Comparison of ENCODE assay signal across 8 cellular contexts in the genomic region with DNA sequence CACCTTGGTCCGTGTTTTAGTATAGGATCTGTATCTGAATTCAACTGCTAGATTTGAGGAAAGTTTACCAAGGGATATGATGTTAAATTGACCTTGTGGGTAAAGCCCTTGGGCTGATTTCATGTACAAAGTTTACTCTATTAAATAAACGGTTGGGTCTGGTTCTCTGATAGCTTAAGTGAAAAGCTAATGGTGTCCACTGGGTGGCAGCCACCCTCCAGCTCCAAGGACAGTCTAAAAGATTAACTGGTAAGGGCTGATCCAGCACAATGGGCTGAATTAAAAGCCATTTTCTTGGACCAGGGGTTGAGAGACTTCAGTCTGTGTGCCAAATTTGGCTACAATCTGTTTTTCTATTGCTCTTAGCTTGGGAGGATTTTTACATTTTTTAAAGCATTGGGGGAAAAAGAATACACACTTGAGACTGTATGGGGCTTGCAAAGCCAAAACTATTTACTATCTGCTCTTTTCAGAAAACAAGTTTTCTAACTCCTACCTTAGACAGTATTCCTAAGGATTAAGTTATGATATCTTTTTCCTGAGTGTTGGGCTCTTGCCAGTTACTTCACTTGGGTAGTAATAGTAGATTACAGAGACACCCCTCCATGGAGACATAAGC.
DNase-seq lines count a peak whose midpoint lies in the region; TF ChIP-seq lines count a peak whose summit lies in the region.

No MANE protein-coding gene starts in this region.

- H3K9me3 Mint-ChIP-seq in activated naive CD4-positive, alpha-beta T cell treated with anti-CD3 and anti-CD28 coated beads for 36 hours, result no peaks in the 10 kb centered on the region
- H3K9me3 Mint-ChIP-seq in glutamatergic neuron (ENCODE audit: unreplicated experiment), result no peaks in the 10 kb centered on the region

- H3K27ac ChIP-seq in prostate gland, result no peak overlapping the region

- H3K9me3 ChIP-seq in HAP-1, result no peaks in the 10 kb centered on the region; the same call in 1 of the 2 replicates
- H3K9me3 ChIP-seq in prostate gland, result no peaks in the 10 kb centered on the region

- TF ChIP-seq POLR2A in prostate gland (IDR thresholded peaks at IDR 0.05), result no peak

- peaks cover 2% of the 10 kb centered on the region for H3K4me1 Mint-ChIP-seq in activated naive CD4-positive, alpha-beta T cell treated with anti-CD3 and anti-CD28 coated beads for 36 hours (ENCODE audit: low read depth)
- no peaks in the 10 kb centered on the region for H3K4me1 Mint-ChIP-seq in glutamatergic neuron (ENCODE audit: low read depth, unreplicated experiment)

- H3K36me3 ChIP-seq in HAP-1 (replicated peaks), result no peaks in the 10 kb centered on the region
- no peaks in the 10 kb centered on the region for H3K36me3 ChIP-seq in prostate gland

- WGBS in prostate gland, result 14% methylated on average over 2 of the region's 2 CpGs

- DNase-seq in Daoy (ENCODE audit: low read depth), result peak; percentile 53
- peak; percentile 56 to 78 for DNase-seq in HAP-1 (ENCODE audit: low spot score in 2 of 2)
- DNase-seq in NCI-H345 treated with DMSO at 0.1 percent for 48 hours (lab: John Stamatoyannopoulos, UW; ENCODE audit: unreplicated experiment), result peak; percentile 25
- peak; percentile 64 for DNase-seq in activated naive CD4-positive, alpha-beta T cell treated with anti-CD3 and anti-CD28 coated beads for 36 hours
- DNase-seq in glutamatergic neuron, result peak; percentile 64
- peak; percentile 15 for DNase-seq in prostate gland (ENCODE audit: low spot score)
- no peak for DNase-seq in ureter (ENCODE audit: low spot score)
- DNase-seq in NCI-H1436 (lab: John Stamatoyannopoulos, UW), result no peak

- H3K4me3 Mint-ChIP-seq in activated naive CD4-positive, alpha-beta T cell treated with anti-CD3 and anti-CD28 coated beads for 36 hours, result no peak overlapping the region
- H3K4me3 Mint-ChIP-seq in glutamatergic neuron (ENCODE audit: unreplicated experiment), result no peak overlapping the region

- CTCF ChIA-PET in activated naive CD4-positive, alpha-beta T cell treated with anti-CD3 and anti-CD28 coated beads for 36 hours (lab: Charles Lee), result interaction anchor here (0.5 to 1.9 kb wide), 8 partner anchors 15 to 492 kb away, joined by 3 to 9 read pairs (median 4); no protein-coding TSS in a partner anchor

- intact Hi-C loops in activated naive CD4-positive, alpha-beta T cell treated with anti-CD3 and anti-CD28 coated beads for 36 hours (cut with micrococcal nuclease), result loop anchor here (1.0 to 5.0 kb wide), 4 partner anchors 117 to 661 kb away; partner anchors contain the start of gene GPHN
- intact Hi-C loops in prostate gland (cut with DNase I), result loop anchor here (10.0 kb wide), 1 partner anchor 660 kb away; no protein-coding TSS in a partner anchor

- H3K27me3 ChIP-seq in HAP-1 (ENCODE audit: low read depth) (no peaks in the 10 kb centered on the region), prostate gland (replicated peaks; ENCODE audit: insufficient read depth) (no peaks in the 10 kb centered on the region)

- TF ChIP-seq CTCF in glutamatergic neuron (IDR thresholded peaks at IDR 0.05; ENCODE audit: partially characterized antibody, unreplicated experiment) (peak; percentile 62), prostate gland (IDR thresholded peaks at IDR 0.05) (peak in 2 of 4 experiments; percentile 34 to 36)

- peaks cover 5% of the 10 kb centered on the region for H3K36me3 Mint-ChIP-seq in activated naive CD4-positive, alpha-beta T cell treated with anti-CD3 and anti-CD28 coated beads for 36 hours (ENCODE audit: low read depth)
- no peaks in the 10 kb centered on the region for H3K36me3 Mint-ChIP-seq in glutamatergic neuron (ENCODE audit: unreplicated experiment)

- H3K4me3 ChIP-seq in HAP-1 (no peak overlapping the region), prostate gland (no peak overlapping the region)

- in situ Hi-C loops in HAP-1 (cut with MboI; ENCODE audit: low sequenced_read_pairs), result loop anchor here (10.0 kb wide), 1 partner anchor 510 kb away; no protein-coding TSS in a partner anchor

- no peaks in the 10 kb centered on the region for H3K27me3 Mint-ChIP-seq in activated naive CD4-positive, alpha-beta T cell treated with anti-CD3 and anti-CD28 coated beads for 36 hours (ENCODE audit: low read depth)
- H3K27me3 Mint-ChIP-seq in glutamatergic neuron (ENCODE audit: unreplicated experiment), result no peaks in the 10 kb centered on the region

- H3K27ac Mint-ChIP-seq in activated naive CD4-positive, alpha-beta T cell treated with anti-CD3 and anti-CD28 coated beads for 36 hours, result no peak overlapping the region
- no peak overlapping the region for H3K27ac Mint-ChIP-seq in glutamatergic neuron (ENCODE audit: unreplicated experiment)

- peaks cover 25% of the 10 kb centered on the region for H3K4me1 ChIP-seq in HAP-1
- H3K4me1 ChIP-seq in prostate gland (replicated peaks), result no peaks in the 10 kb centered on the region

Comparison
In these comparisons a context has a peak if more than half of its experiments do, and no peak if none do; other contexts are left out.
1. DNase-seq: peak in Daoy (single experiment), HAP-1 (2 of 2), NCI-H345 treated with DMSO at 0.1 percent for 48 hours (single experiment), activated naive CD4-positive, alpha-beta T cell treated with anti-CD3 and anti-CD28 coated beads for 36 hours (single experiment), glutamatergic neuron (single experiment) and prostate gland (single experiment); none in ureter (single experiment) and NCI-H1436 (single experiment).